Comparison of ENCODE assay signal across 17 cellular contexts in the genomic region with DNA sequence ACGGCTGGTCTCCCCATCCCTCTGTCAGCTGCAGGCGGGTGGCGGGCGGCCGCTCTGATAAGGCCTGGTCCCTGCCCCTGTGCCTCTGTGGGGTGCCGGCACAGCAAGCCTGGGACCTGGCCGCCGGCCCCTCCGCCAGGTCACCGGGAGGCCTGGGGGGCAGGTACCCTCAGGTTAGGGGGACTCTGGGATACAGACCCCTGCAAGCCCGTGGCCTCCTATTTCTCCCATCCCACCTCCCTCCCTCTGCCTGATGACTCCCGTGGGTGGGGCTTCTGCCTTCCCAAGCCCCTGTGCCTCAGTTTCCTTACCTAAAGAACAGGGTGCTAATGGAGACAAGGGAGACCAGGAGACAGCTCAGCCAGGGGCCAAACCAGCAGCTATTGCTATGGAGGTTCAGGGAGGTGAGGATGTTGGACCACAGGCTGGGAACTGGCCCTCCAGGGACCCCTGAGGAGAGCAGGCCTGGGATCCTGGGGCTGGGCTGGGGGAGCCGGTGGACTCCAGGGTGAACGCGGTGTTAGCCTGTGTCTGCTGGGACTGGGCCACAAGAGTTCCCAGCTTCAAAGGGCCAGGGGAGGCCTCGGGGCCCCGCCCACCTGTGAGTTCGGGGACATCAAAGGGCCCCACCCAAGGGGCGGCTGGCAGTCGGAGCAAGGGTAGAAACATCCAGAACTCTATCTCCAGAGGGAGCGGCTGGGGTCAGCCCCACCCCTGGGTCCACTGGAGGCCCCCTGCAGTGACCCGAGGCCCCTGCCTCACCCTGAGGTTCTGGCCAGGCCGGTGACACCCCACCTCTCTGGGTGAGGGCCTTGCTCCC. TPM values are rescaled to one million over a fixed set of nuclear protein-coding genes. Genes with fewer than 3 reads are reported as not detected.
DNase-seq lines count a peak whose midpoint lies in the region; ATAC-seq and TF ChIP-seq lines count a peak whose summit lies in the region.
"Had no signal": no experiment of that assay in that cellular context is flagged by ENCODE, and none has a peak within 500 bp of the region (broad histone marks: within the 10 kb centered on the region; RNA-seq: fewer than 3 reads in every experiment).

No MANE protein-coding gene starts in this region.

- H3K27ac ChIP-seq in right lobe of liver, result no peak overlapping the region
- H3K27ac ChIP-seq in stomach, result peak overlapping the region in 1 of 5 donors; percentile 33
- H3K27ac ChIP-seq in H9 (ENCODE audit: insufficient read length, low read depth, low read length), result no peak overlapping the region

- CTCF ChIA-PET in activated naive CD4-positive, alpha-beta T cell treated with anti-CD3 and anti-CD28 coated beads for 36 hours (lab: Charles Lee), result interaction anchor here (0.6 kb wide), 2 partner anchors 75 to 217 kb away, joined by 3 read pairs; no protein-coding TSS in a partner anchor

- H3T11ph ChIP-seq in H9 (ENCODE audit: low read length), result no peak overlapping the region

- H3K27me3 ChIP-seq in right lobe of liver (no peaks in the 10 kb centered on the region), stomach (peaks cover 0 to 9% (median 0%) of the 10 kb centered on the region in 3 donors), H9 (ENCODE audit: insufficient read depth, low read length) (no peaks in the 10 kb centered on the region)
- H3K27me3 ChIP-seq: pancreas had no signal

- intact Hi-C loops in activated naive CD4-positive, alpha-beta T cell treated with anti-CD3 and anti-CD28 coated beads for 36 hours (cut with micrococcal nuclease), result no loop called here
- intact Hi-C loops in right lobe of liver (cut with DNase I), result loop anchor here in 1 of 2 donors (10.0 kb wide), 1 partner anchor 321 kb away; no protein-coding TSS in a partner anchor
- intact Hi-C loops in stomach (cut with DNase I; ENCODE audit: low total_unique reads), result no loop called here

- no peak overlapping the region for H3K23ac ChIP-seq in H9 (ENCODE audit: insufficient read length, low read depth, low read length)

- H3K79me1 ChIP-seq in H9 (ENCODE audit: insufficient read depth, low read depth, low read length, poor library complexity, severe bottlenecking), result no peaks in the 10 kb centered on the region

- H3K14ac ChIP-seq in H9 (ENCODE audit: insufficient read depth, low read length), result no peak overlapping the region

- H3K9me3 Mint-ChIP-seq in activated naive CD4-positive, alpha-beta T cell treated with anti-CD3 and anti-CD28 coated beads for 36 hours, result no peaks in the 10 kb centered on the region
- no peaks in the 10 kb centered on the region for H3K9me3 Mint-ChIP-seq in H9

- H3K4me1 Mint-ChIP-seq in activated naive CD4-positive, alpha-beta T cell treated with anti-CD3 and anti-CD28 coated beads for 36 hours (ENCODE audit: low read depth), result no peaks in the 10 kb centered on the region
- H3K4me1 Mint-ChIP-seq in T-helper 17 cell (no peaks in the 10 kb centered on the region), H9 (no peaks in the 10 kb centered on the region)

- H2BK15ac ChIP-seq in H9 (ENCODE audit: low read depth, low read length), result no peak overlapping the region

- no peak overlapping the region for H2AFZ ChIP-seq in H9 (ENCODE audit: low read length)

- no peak overlapping the region for H3K4me2 ChIP-seq in H9 (ENCODE audit: insufficient read depth, insufficient read length, low read length)

- H3K4me1 ChIP-seq in right lobe of liver (no peaks in the 10 kb centered on the region), stomach (peaks cover 14 to 28% (median 24%) of the 10 kb centered on the region in 4 donors), H9 (ENCODE audit: insufficient read depth, low read length) (no peaks in the 10 kb centered on the region)

- H3K27me3 Mint-ChIP-seq in activated naive CD4-positive, alpha-beta T cell treated with anti-CD3 and anti-CD28 coated beads for 36 hours (ENCODE audit: low read depth), result no peaks in the 10 kb centered on the region
- H3K27me3 Mint-ChIP-seq in T-helper 17 cell (peaks cover 7% of the 10 kb centered on the region), H9 (ENCODE audit: low read depth) (peaks cover 33% of the 10 kb centered on the region)

- H2BK5ac ChIP-seq in H9 (ENCODE audit: insufficient read length, low read length), result no peak overlapping the region

- no peak for TF ChIP-seq POLR2A in right lobe of liver (IDR thresholded peaks at IDR 0.05)
- TF ChIP-seq POLR2A in stomach (IDR thresholded peaks at IDR 0.05), result no peak

- ATAC-seq in T-helper 17 cell (no peak), right lobe of liver (no peak), GM21381 (IDR thresholded peaks at IDR 0.05; ENCODE audit: unreplicated experiment) (no peak)
- ATAC-seq: PC-3 had no signal

- 63% methylated on average over 5 of the region's 23 CpGs for WGBS in right lobe of liver (ENCODE audit: insufficient coverage, low coverage, low lambda C conversion rate, missing lambda C conversion rate)
- WGBS in stomach, 5 donors, result 53 to 87% (median 57%) methylated on average over 13 to 23 of the region's 23 CpGs
- WGBS in H9 (ENCODE audit: extremely low coverage, insufficient read length, low lambda C conversion rate), result no CpG with 5 or more reads among the region's 23 CpGs

- H3K79me2 ChIP-seq in H9 (ENCODE audit: insufficient read depth, low read length), result no peaks in the 10 kb centered on the region

- H2BK20ac ChIP-seq in H9 (ENCODE audit: low read depth, low read length, poor library complexity, severe bottlenecking), result no peak overlapping the region

- H3K36me3 ChIP-seq in right lobe of liver (no peaks in the 10 kb centered on the region), stomach (no peaks in the 10 kb centered on the region)
- H3K36me3 ChIP-seq: pancreas had no signal

- no peak overlapping the region for H3K4ac ChIP-seq in H9 (ENCODE audit: low read depth, low read length)

- TF ChIP-seq EP300 in stomach (IDR thresholded peaks at IDR 0.05), result no peak

- no peak overlapping the region for H3K4me3 Mint-ChIP-seq in activated naive CD4-positive, alpha-beta T cell treated with anti-CD3 and anti-CD28 coated beads for 36 hours
- H3K4me3 Mint-ChIP-seq in T-helper 17 cell (no peak overlapping the region), H9 (no peak overlapping the region)

- H2BK12ac ChIP-seq in H9 (ENCODE audit: insufficient read length, low read depth, low read length), result no peak overlapping the region

- no peak overlapping the region for H4K91ac ChIP-seq in H9 (ENCODE audit: insufficient read length, low read depth, low read length)

- H2BK120ac ChIP-seq in H9 (ENCODE audit: low read depth, low read length, poor library complexity, severe bottlenecking), result no peak overlapping the region

- H3K9me3 ChIP-seq in T-helper 17 cell (ENCODE audit: control insufficient read depth, low read length, poor library complexity, severe bottlenecking) (no peaks in the 10 kb centered on the region), right lobe of liver (no peaks in the 10 kb centered on the region), stomach (peaks cover 0 to 7% (median 5%) of the 10 kb centered on the region in 4 donors), H9 (ENCODE audit: control insufficient read depth, low read depth, low read length) (no peaks in the 10 kb centered on the region)
- H3K9me3 ChIP-seq: pancreas had no signal

- H3K36me3 Mint-ChIP-seq in activated naive CD4-positive, alpha-beta T cell treated with anti-CD3 and anti-CD28 coated beads for 36 hours (ENCODE audit: low read depth), result no peaks in the 10 kb centered on the region
- no peaks in the 10 kb centered on the region for H3K36me3 Mint-ChIP-seq in T-helper 17 cell (ENCODE audit: low read depth)
- H3K36me3 Mint-ChIP-seq in H9 (ENCODE audit: insufficient read depth in 1 of 3, low read depth in 3 of 3), result no peaks in the 10 kb centered on the region

- TF ChIP-seq CTCF in right lobe of liver (IDR thresholded peaks at IDR 0.05) (no peak), stomach (IDR thresholded peaks at IDR 0.05) (no peak), H9 (conservative IDR thresholded peaks at IDR 0.05) (no peak)

- H3K56ac ChIP-seq in H9 (ENCODE audit: insufficient read length, low read depth, low read length), result no peak overlapping the region

- H4K5ac ChIP-seq in H9 (ENCODE audit: insufficient read length, low read depth, low read length), result no peak overlapping the region

- no peak overlapping the region for H3K18ac ChIP-seq in H9 (ENCODE audit: insufficient read length, low read depth, low read length)

- peak; percentile 7 for DNase-seq in activated naive CD4-positive, alpha-beta T cell treated with anti-CD3 and anti-CD28 coated beads, Interleukin-2, amount 50 U/mL, for 16 hours
- DNase-seq in activated naive CD4-positive, alpha-beta T cell treated with anti-CD3 and anti-CD28 coated beads for 36 hours, result no peak
- DNase-seq in T-helper 17 cell (peak in 2 of 3 donors; percentile 6 to 8), right lobe of liver (peak; percentile 12 to 45 (median 36)), stomach (peak; percentile 33), H9 (no peak), inferior parietal cortex (ENCODE audit: extremely low spot score) (no peak)
- DNase-seq: activated CD4-positive, alpha-beta T cell treated with anti-CD3 and anti-CD28 coated beads, Interleukin-2, amount 50 U/mL, for 4 hours; hypothalamus; Kasumi-1; NCI-H1105; NCI-H69; PC-3; stimulated activated naive CD4-positive, alpha-beta T cell treated with Interleukin-2 at 50 U/mL for 16 hours had no signal

- no peak overlapping the region for H4K8ac ChIP-seq in H9 (replicated peaks; ENCODE audit: insufficient read length, low read depth, low read length)

- no peak overlapping the region for H3K27ac Mint-ChIP-seq in activated naive CD4-positive, alpha-beta T cell treated with anti-CD3 and anti-CD28 coated beads for 36 hours
- no peak overlapping the region for H3K27ac Mint-ChIP-seq in T-helper 17 cell
- no peak overlapping the region for H3K27ac Mint-ChIP-seq in H9

- H3K23me2 ChIP-seq in H9 (ENCODE audit: insufficient read length, low read depth, low read length, poor library complexity, severe bottlenecking), result no peaks in the 10 kb centered on the region

- no peak overlapping the region for H2AK5ac ChIP-seq in H9 (ENCODE audit: insufficient read length, low read length)

- no peak overlapping the region for H3K4me3 ChIP-seq in right lobe of liver
- H3K4me3 ChIP-seq in stomach, result no peak overlapping the region
- H3K4me3 ChIP-seq: pancreas had no signal

- H3K9ac ChIP-seq in H9 (ENCODE audit: extremely low read depth, insufficient read length, low read length), result no peak overlapping the region

- no peaks in the 10 kb centered on the region for H4K20me1 ChIP-seq in H9 (ENCODE audit: control insufficient read depth, insufficient read depth, insufficient read length)

RNA-seq across cellular contexts. Expression of a gene that starts 32.0 kb away (rescaled TPM):
- not detected for total RNA-seq in activated naive CD4-positive, alpha-beta T cell treated with anti-CD3 and anti-CD28 coated beads for 36 hours
- total RNA-seq in T-helper 17 cell, result not detected
- total RNA-seq in right lobe of liver, result under 1 TPM in 2 of 6 experiments, not detected in 4; 0.51 to 0.64 TPM
- total RNA-seq in stomach, result not detected
- 1 to 10 TPM in 1 of 3 donors, under 1 TPM in 1, not detected in 1; 0.13 to 1.7 TPM for polyA plus RNA-seq in stomach
- total RNA-seq in H9 (2021), result not detected in 2 replicates
- total RNA-seq: HT1080 had no signal

RNA-seq across cellular contexts. Expression of a gene that starts 42.6 kb away (rescaled TPM):
- total RNA-seq in activated naive CD4-positive, alpha-beta T cell treated with anti-CD3 and anti-CD28 coated beads for 36 hours, result not detected
- total RNA-seq in T-helper 17 cell (not detected), right lobe of liver (not detected), stomach (not detected), H9 (2021) (not detected in 2 replicates)
- polyA plus RNA-seq in stomach, result 10 to 100 TPM in 1 of 3 donors, 1 to 10 TPM in 1, not detected in 1; 7.2 to 37.6 TPM
- total RNA-seq: HT1080, PC-3 had no signal

Comparison
In these comparisons a context has a peak if more than half of its experiments do, and no peak if none do; other contexts are left out.
1. DNase-seq: peak in activated naive CD4-positive, alpha-beta T cell treated with anti-CD3 and anti-CD28 coated beads, Interleukin-2, amount 50 U/mL, for 16 hours (single experiment), T-helper 17 cell (2 of 3), right lobe of liver (3 of 3) and stomach (single experiment); none in activated naive CD4-positive, alpha-beta T cell treated with anti-CD3 and anti-CD28 coated beads for 36 hours (single experiment), H9 (single experiment) and inferior parietal cortex (single experiment).